11 cellular contexts compared by ENCODE assay signal in genomic region chr11:12765428-12765827, GRCh38.
DNase-seq lines count a peak whose midpoint lies in the region; ATAC-seq and TF ChIP-seq lines count a peak whose summit lies in the region.
"Had no signal": no experiment of that assay in that cellular context is flagged by ENCODE, and none has a peak within 500 bp of the region (broad histone marks: within the 10 kb centered on the region; RNA-seq: fewer than 3 reads in every experiment).

No MANE protein-coding gene starts in this region.

- no TSS peak for BruUV-seq in Calu3 (replicated peaks; lab: Mats Ljungman, UMichigan)

- peak; percentile 73 for DNase-seq in H4 (ENCODE audit: low spot score)
- peak; percentile 70 for DNase-seq in NCI-H2227 treated with DMSO at 0.1 percent for 48 hours (lab: John Stamatoyannopoulos, UW)
- no peak for DNase-seq in endodermal cell
- DNase-seq in psoas muscle = no peak
- DNase-seq in ACHN = no peak
- DNase-seq in Calu3 = no peak
- DNase-seq: brain microvascular endothelial cell, KG1 had no signal

- in situ Hi-C loops in ACHN (cut with HindIII; ENCODE audit: low pct_ligation_motif_present, low pct_unique_long_range_greater_than_20kb, low sequenced_read_pairs) = no loop called here

- peaks cover 59% of the 10 kb centered on the region for H3K36me3 ChIP-seq in endodermal cell (ENCODE audit: control insufficient read depth, insufficient read depth, low read length)
- H3K36me3 ChIP-seq in psoas muscle (ENCODE audit: insufficient read depth in 1 of 2, low read depth in 1 of 2) = peaks cover 0 to 29% of the 10 kb centered on the region in 2 donors

- CTCF ChIA-PET in Calu3 (lab: Charles Lee) = no interaction called here

- H3K4me1 ChIP-seq in endodermal cell (ENCODE audit: control insufficient read depth, insufficient read depth, low read length) (peaks cover 4% of the 10 kb centered on the region), psoas muscle (peaks cover 98% of the 10 kb centered on the region)

- H3K36me3 Mint-ChIP-seq in endodermal cell (ENCODE audit: low read depth) (peaks cover 24% of the 10 kb centered on the region), Calu3 (ENCODE audit: insufficient read depth, unreplicated experiment) (no peaks in the 10 kb centered on the region)

- no peak overlapping the region for H3K4me3 Mint-ChIP-seq in endodermal cell
- no peak overlapping the region for H3K4me3 Mint-ChIP-seq in Calu3 (ENCODE audit: low read depth, unreplicated experiment)

- H3K9me3 Mint-ChIP-seq in endodermal cell = no peaks in the 10 kb centered on the region
- H3K9me3 Mint-ChIP-seq in Calu3 (ENCODE audit: low read depth, unreplicated experiment) = no peaks in the 10 kb centered on the region

- no peak overlapping the region for H3K27ac Mint-ChIP-seq in endodermal cell
- no peak overlapping the region for H3K27ac Mint-ChIP-seq in Calu3 (ENCODE audit: unreplicated experiment)

- no peaks in the 10 kb centered on the region for H3K27me3 ChIP-seq in endodermal cell (ENCODE audit: control insufficient read depth, insufficient read depth, low read length, poor library complexity, severe bottlenecking)
- H3K27me3 ChIP-seq in psoas muscle (ENCODE audit: insufficient read depth in 3 of 3, low read length in 2 of 3) = no peaks in the 10 kb centered on the region
- H3K27me3 ChIP-seq: brain microvascular endothelial cell, gastroesophageal sphincter had no signal

- H3K9me3 ChIP-seq in endodermal cell (ENCODE audit: control insufficient read depth, low read length) = no peaks in the 10 kb centered on the region
- no peaks in the 10 kb centered on the region for H3K9me3 ChIP-seq in psoas muscle
- H3K9me3 ChIP-seq: gastroesophageal sphincter had no signal

- H3K4me3 ChIP-seq in endodermal cell (ENCODE audit: low read length) (no peak overlapping the region), psoas muscle (no peak overlapping the region)
- H3K4me3 ChIP-seq: gastroesophageal sphincter had no signal

- H3K27me3 Mint-ChIP-seq in endodermal cell (ENCODE audit: insufficient read depth) (no peaks in the 10 kb centered on the region), Calu3 (ENCODE audit: unreplicated experiment) (no peaks in the 10 kb centered on the region)

- TF ChIP-seq CTCF in endodermal cell (conservative IDR thresholded peaks at IDR 0.05) = no peak
- no peak for TF ChIP-seq CTCF in psoas muscle (IDR thresholded peaks at IDR 0.05)
- TF ChIP-seq CTCF in Calu3 (IDR thresholded peaks at IDR 0.05; ENCODE audit: unreplicated experiment) = no peak

- intact Hi-C loops in psoas muscle (cut with DNase I) (loop anchor here in 1 of 2 donors (5.0 kb wide), 2 partner anchors 73 to 88 kb away; no protein-coding TSS in a partner anchor), Calu3 (cut with micrococcal nuclease; ENCODE audit: unreplicated experiment) (no loop called here)

- peak overlapping the region; percentile 72 for H3K27ac ChIP-seq in endodermal cell (ENCODE audit: low read depth, low read length)
- peak overlapping the region; percentile 63 for H3K27ac ChIP-seq in psoas muscle
- H3K27ac ChIP-seq: brain microvascular endothelial cell, gastroesophageal sphincter had no signal

- H3K4me1 Mint-ChIP-seq in endodermal cell (peaks cover 17% of the 10 kb centered on the region), Calu3 (ENCODE audit: low read depth, unreplicated experiment) (peaks cover 27% of the 10 kb centered on the region)

- 90 to 100% methylated on average over 1 to 3 of the region's 3 CpGs for WGBS in endodermal cell (ENCODE audit: insufficient coverage in 1 of 2, insufficient read length in 1 of 2), 2 experiments
- 37 to 60% (median 47%) methylated on average over 3 of the region's 3 CpGs for WGBS in psoas muscle, 3 donors

- ATAC-seq in psoas muscle = peak in 1 of 4 donors; percentile 38
- no peak for ATAC-seq in GM21360 (IDR thresholded peaks at IDR 0.05; ENCODE audit: unreplicated experiment)
- no peak for ATAC-seq in HG03108 (IDR thresholded peaks at IDR 0.05; ENCODE audit: unreplicated experiment)
- ATAC-seq: gastroesophageal sphincter had no signal

- H3K9ac ChIP-seq in endodermal cell (ENCODE audit: extremely low read depth, low read length, poor library complexity, severe bottlenecking) = no peak overlapping the region

Comparison
In these comparisons a context has a peak if more than half of its experiments do, and no peak if none do; other contexts are left out.
1. DNase-seq: peak in H4 (single experiment) and NCI-H2227 treated with DMSO at 0.1 percent for 48 hours (single experiment); none in endodermal cell (single experiment), psoas muscle (0 of 2), ACHN (single experiment) and Calu3 (single experiment).